ENCODE assay signal across 31 cellular contexts in the genomic region with DNA sequence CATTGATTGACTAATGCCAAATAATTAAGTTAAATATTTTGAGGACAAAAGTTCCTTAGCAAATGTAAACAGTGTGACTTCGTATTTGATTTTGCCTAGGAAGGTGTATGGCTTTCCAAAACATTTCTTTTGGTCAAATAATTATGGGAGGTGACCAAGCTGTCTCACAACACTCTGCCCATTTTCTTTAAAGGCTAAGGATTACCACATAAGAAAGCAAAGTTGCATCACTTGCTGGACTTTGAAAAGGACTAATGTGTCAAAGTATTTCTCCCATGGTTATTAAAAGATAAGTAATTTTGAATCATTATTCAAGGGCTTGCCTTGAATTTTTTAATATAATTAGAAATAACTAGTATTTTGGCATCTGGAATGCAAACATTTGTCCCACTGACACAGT.
DNase-seq lines count a peak whose midpoint lies in the region; FAIRE-seq and TF ChIP-seq lines count a peak whose summit lies in the region.
"Had no signal": no experiment of that assay in that cellular context is flagged by ENCODE, and none has a peak within 500 bp of the region (broad histone marks: within the 10 kb centered on the region; RNA-seq: fewer than 3 reads in every experiment).

No MANE protein-coding gene starts in this region.

- H3K27me3 ChIP-seq in breast epithelium (no peaks in the 10 kb centered on the region), ascending aorta (no peaks in the 10 kb centered on the region)
- H3K27me3 ChIP-seq: body of pancreas, gastrocnemius medialis, upper lobe of left lung had no signal

- CTCF ChIA-PET in MCF 10A (lab: Yijun Ruan, JAX): no interaction called here

- H3K4me1 Mint-ChIP-seq in MCF 10A (ENCODE audit: insufficient read depth, unreplicated experiment): no peaks in the 10 kb centered on the region
- H3K4me1 Mint-ChIP-seq: activated CD8-positive, alpha-beta memory T cell treated with anti-CD3 and anti-CD28 coated beads, Interleukin-2, amount 10 ng/mL, durations not matched to agents 7 days and 5 days; activated naive CD8-positive, alpha-beta T cell treated with anti-CD3 and anti-CD28 coated beads, Interleukin-2, amount 50 U/mL, for 24 hours; CD4-positive, alpha-beta memory T cell; natural killer cell; stimulated activated naive B cell treated with anti-CD40 and anti-IgM and Interleukin-4, amounts not matched to agents 10 μg/mL and 1 μg/mL and 100 μg/mL, for 72 hours had no signal

- H3K4me1 ChIP-seq in breast epithelium: no peaks in the 10 kb centered on the region
- H3K4me1 ChIP-seq in ascending aorta: no peaks in the 10 kb centered on the region
- H3K4me1 ChIP-seq: body of pancreas, gastrocnemius medialis, lower lobe of right lung, upper lobe of left lung had no signal

- H3K4me3 ChIP-seq in breast epithelium: no peak overlapping the region
- no peak overlapping the region for H3K4me3 ChIP-seq in cardiac fibroblast (replicated peaks in 1 of 2; ENCODE audit: low read depth in 2 of 2, low read length in 2 of 2)
- no peak overlapping the region for H3K4me3 ChIP-seq in fibroblast of villous mesenchyme (ENCODE audit: low read depth, low read length)
- no peak overlapping the region for H3K4me3 ChIP-seq in ascending aorta
- H3K4me3 ChIP-seq: body of pancreas, gastrocnemius medialis, lower lobe of right lung, skin epidermis, upper lobe of left lung had no signal

- no peak for FAIRE-seq in GM12892 (lab: Jason Lieb, UNC)
- FAIRE-seq: H1 had no signal

- BruUV-seq in MCF 10A (replicated peaks; lab: Mats Ljungman, UMichigan): no TSS peak

- no peak overlapping the region for H3K27ac ChIP-seq in breast epithelium
- no peak overlapping the region for H3K27ac ChIP-seq in ascending aorta
- H3K27ac ChIP-seq: 22Rv1, body of pancreas, gastrocnemius medialis, lower lobe of right lung, skin epidermis, upper lobe of left lung had no signal

- H3K36me3 ChIP-seq in breast epithelium: no peaks in the 10 kb centered on the region
- no peaks in the 10 kb centered on the region for H3K36me3 ChIP-seq in ascending aorta
- H3K36me3 ChIP-seq: gastrocnemius medialis, lower lobe of right lung, upper lobe of left lung had no signal

- no peaks in the 10 kb centered on the region for H3K27me3 Mint-ChIP-seq in MCF 10A (ENCODE audit: insufficient read depth, unreplicated experiment)
- H3K27me3 Mint-ChIP-seq: activated CD8-positive, alpha-beta memory T cell treated with anti-CD3 and anti-CD28 coated beads, Interleukin-2, amount 10 ng/mL, durations not matched to agents 7 days and 5 days; activated naive CD8-positive, alpha-beta T cell treated with anti-CD3 and anti-CD28 coated beads, Interleukin-2, amount 50 U/mL, for 24 hours had no signal

- no peak overlapping the region for H3K27ac Mint-ChIP-seq in MCF 10A (ENCODE audit: low read depth, unreplicated experiment)
- H3K27ac Mint-ChIP-seq: activated CD8-positive, alpha-beta memory T cell treated with anti-CD3 and anti-CD28 coated beads, Interleukin-2, amount 10 ng/mL, durations not matched to agents 7 days and 5 days; activated naive CD8-positive, alpha-beta T cell treated with anti-CD3 and anti-CD28 coated beads, Interleukin-2, amount 50 U/mL, for 24 hours; CD4-positive, alpha-beta memory T cell; natural killer cell; stimulated activated naive B cell treated with anti-CD40 and anti-IgM and Interleukin-4, amounts not matched to agents 10 μg/mL and 1 μg/mL and 100 μg/mL, for 72 hours had no signal

- intact Hi-C loops in MCF 10A (cut with micrococcal nuclease) (no loop called here), breast epithelium (cut with DNase I; ENCODE audit: low total_unique reads) (no loop called here), ascending aorta (cut with DNase I) (no loop called here)

- POLR2A ChIA-PET in MCF 10A (lab: Yijun Ruan, JAX): no interaction called here

- TF ChIP-seq POLR2A in breast epithelium (IDR thresholded peaks at IDR 0.05): no peak
- no peak for TF ChIP-seq POLR2A in GM12892 (IDR thresholded peaks at IDR 0.05; ENCODE audit: low read depth, low read length)

- DNase-seq in MCF 10A (ENCODE audit: unreplicated experiment): peak; percentile 34
- DNase-seq in breast epithelium (ENCODE audit: low spot score in 2 of 2): no peak
- peak; percentile 41 to 43 for DNase-seq in cardiac fibroblast (ENCODE audit: low read depth in 2 of 2)
- DNase-seq in fibroblast of villous mesenchyme (ENCODE audit: low read depth): peak; percentile 74
- no peak for DNase-seq in NCI-H82 treated with DMSO at 0.1 percent for 48 hours (lab: John Stamatoyannopoulos, UW; ENCODE audit: unreplicated experiment)
- DNase-seq in GM12892 (ENCODE audit: insufficient read length): no peak
- DNase-seq in GM19238 (ENCODE audit: insufficient read length, low spot score): no peak
- no peak for DNase-seq in ascending aorta (ENCODE audit: low spot score in 2 of 2)
- DNase-seq: activated CD4-positive, alpha-beta T cell treated with anti-CD3 and anti-CD28 coated beads, Interleukin-2, amount 50 U/mL, for 4 hours; activated CD8-positive, alpha-beta memory T cell treated with anti-CD3 and anti-CD28 coated beads, Interleukin-2, amount 10 ng/mL, durations not matched to agents 7 days and 5 days; activated naive CD4-positive, alpha-beta T cell; activated naive CD8-positive, alpha-beta T cell treated with anti-CD3 and anti-CD28 coated beads, Interleukin-2, amount 50 U/mL, for 24 hours; activated T-cell treated with anti-CD3 and anti-CD28 coated beads, Interleukin-2, amount 50 U/mL, for 4 hours; AML-193; body of pancreas; CD4-positive, alpha-beta memory T cell; gastrocnemius medialis; KG1; lower lobe of right lung; MM.1S; natural killer cell; NCI-H1417 treated with DMSO at 0.1 percent for 48 hours; NCI-H2029 treated with DMSO at 0.1 percent for 48 hours; NCI-H526; nucleus accumbens; stimulated activated naive B cell treated with anti-CD40 and anti-IgM and Interleukin-4, amounts not matched to agents 10 μg/mL and 1 μg/mL and 100 μg/mL, for 72 hours; T-helper 2 cell; upper lobe of left lung had no signal

- no peaks in the 10 kb centered on the region for H3K9me3 Mint-ChIP-seq in MCF 10A (ENCODE audit: unreplicated experiment)
- H3K9me3 Mint-ChIP-seq: activated naive CD8-positive, alpha-beta T cell treated with anti-CD3 and anti-CD28 coated beads, Interleukin-2, amount 50 U/mL, for 24 hours; activated T-cell treated with anti-CD3 and anti-CD28 coated beads, Interleukin-2, amount 50 U/mL, for 4 hours; CD4-positive, alpha-beta memory T cell; stimulated activated naive B cell treated with anti-CD40 and anti-IgM and Interleukin-4, amounts not matched to agents 10 μg/mL and 1 μg/mL and 100 μg/mL, for 72 hours had no signal

- H3K4me3 Mint-ChIP-seq in MCF 10A (ENCODE audit: unreplicated experiment): no peak overlapping the region
- H3K4me3 Mint-ChIP-seq: activated CD8-positive, alpha-beta memory T cell treated with anti-CD3 and anti-CD28 coated beads, Interleukin-2, amount 10 ng/mL, durations not matched to agents 7 days and 5 days; activated naive CD8-positive, alpha-beta T cell treated with anti-CD3 and anti-CD28 coated beads, Interleukin-2, amount 50 U/mL, for 24 hours; activated T-cell treated with anti-CD3 and anti-CD28 coated beads, Interleukin-2, amount 50 U/mL, for 4 hours; CD4-positive, alpha-beta memory T cell; natural killer cell; stimulated activated naive B cell treated with anti-CD40 and anti-IgM and Interleukin-4, amounts not matched to agents 10 μg/mL and 1 μg/mL and 100 μg/mL, for 72 hours had no signal

- no peak for TF ChIP-seq CTCF in MCF 10A (IDR thresholded peaks at IDR 0.05; ENCODE audit: unreplicated experiment)
- TF ChIP-seq CTCF in breast epithelium (IDR thresholded peaks at IDR 0.05): no peak
- TF ChIP-seq CTCF in cardiac fibroblast (IDR thresholded peaks at IDR 0.05; ENCODE audit: low read depth, low read length): no peak
- TF ChIP-seq CTCF in fibroblast of villous mesenchyme (IDR thresholded peaks at IDR 0.05; ENCODE audit: insufficient read depth, low read depth, low read length): no peak
- no peak for TF ChIP-seq CTCF in ascending aorta (IDR thresholded peaks at IDR 0.05)

- H3K36me3 Mint-ChIP-seq in MCF 10A (ENCODE audit: insufficient read depth, unreplicated experiment): no peaks in the 10 kb centered on the region
- H3K36me3 Mint-ChIP-seq: activated CD8-positive, alpha-beta memory T cell treated with anti-CD3 and anti-CD28 coated beads, Interleukin-2, amount 10 ng/mL, durations not matched to agents 7 days and 5 days; CD4-positive, alpha-beta memory T cell; natural killer cell; stimulated activated naive B cell treated with anti-CD40 and anti-IgM and Interleukin-4, amounts not matched to agents 10 μg/mL and 1 μg/mL and 100 μg/mL, for 72 hours had no signal

- no peaks in the 10 kb centered on the region for H3K9me3 ChIP-seq in breast epithelium
- H3K9me3 ChIP-seq in ascending aorta: no peaks in the 10 kb centered on the region
- H3K9me3 ChIP-seq: body of pancreas, gastrocnemius medialis, lower lobe of right lung, upper lobe of left lung had no signal

Comparison
In these comparisons a context has a peak if more than half of its experiments do, and no peak if none do; other contexts are left out.
1. DNase-seq: peak in MCF 10A (single experiment), cardiac fibroblast (2 of 2) and fibroblast of villous mesenchyme (single experiment); none in breast epithelium (0 of 2), NCI-H82 treated with DMSO at 0.1 percent for 48 hours (single experiment), GM12892 (single experiment), GM19238 (single experiment) and ascending aorta (0 of 2).